Comparison of ENCODE assay signal across 16 cellular contexts in the genomic region with DNA sequence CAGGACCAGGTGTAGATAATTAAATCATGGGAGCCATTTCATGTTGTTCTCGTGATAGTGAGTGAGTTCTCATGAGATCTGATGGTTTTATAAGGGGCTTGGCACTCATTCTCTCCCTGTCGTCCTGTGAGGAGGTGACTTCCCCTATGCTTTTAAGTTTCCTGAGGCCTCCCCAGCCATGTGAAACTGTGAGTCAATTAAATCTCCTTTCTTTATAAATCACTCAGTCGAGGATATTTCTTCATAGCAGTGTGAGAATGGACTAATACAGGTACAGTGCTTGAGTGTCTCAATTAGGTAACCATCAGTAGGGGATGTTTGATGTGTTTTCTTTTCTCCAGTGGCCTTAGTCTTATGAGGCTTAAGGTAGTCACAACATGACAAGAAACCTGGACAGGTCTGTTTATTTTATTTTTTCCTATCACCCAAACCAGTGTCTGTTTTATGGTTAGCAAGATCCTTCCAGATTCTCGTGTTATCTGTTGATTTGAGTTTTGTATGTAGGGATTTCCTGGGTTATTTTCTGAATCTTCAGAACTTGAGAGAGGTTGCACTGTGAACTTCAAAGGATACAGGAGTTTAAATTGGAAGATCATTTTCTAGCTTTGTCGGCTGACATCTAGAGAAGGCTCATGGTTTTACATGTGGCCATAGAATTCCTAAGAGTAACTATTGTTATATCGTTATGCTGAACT. TPM values are rescaled to one million over a fixed set of nuclear protein-coding genes. Genes with fewer than 3 reads are reported as not detected.
A peak's percentile ranks its signal among the peaks of the same experiment; 100 is the strongest.
DNase-seq lines count a peak whose midpoint lies in the region; ATAC-seq and FAIRE-seq lines count a peak whose summit lies in the region.
"Had no signal": no experiment of that assay in that cellular context is flagged by ENCODE, and none has a peak within 500 bp of the region (broad histone marks: within the 10 kb centered on the region; RNA-seq: fewer than 3 reads in every experiment).

No MANE protein-coding gene starts in this region.

- peak; percentile 65 for FAIRE-seq in HTR-8/SVneo (lab: Jason Lieb, UNC)

- peaks cover 46% of the 10 kb centered on the region for H3K36me3 Mint-ChIP-seq in activated CD4-positive, alpha-beta memory T cell treated with anti-CD3 and anti-CD28 coated beads for 36 hours
- peaks cover 39% of the 10 kb centered on the region for H3K36me3 Mint-ChIP-seq in activated CD4-positive, alpha-beta memory T cell treated with anti-CD3 and anti-CD28 coated beads, Interleukin-2, amount 10 ng/mL, durations not matched to agents 7 days and 5 days (ENCODE audit: low read depth)
- H3K36me3 Mint-ChIP-seq in activated T-cell treated with anti-CD3 and anti-CD28 coated beads, Interleukin-2, amount 50 U/mL, for 72 hours (ENCODE audit: insufficient read depth in 2 of 2): peaks cover 30 to 37% of the 10 kb centered on the region in 2 donors

- H3K9me3 Mint-ChIP-seq in activated CD4-positive, alpha-beta memory T cell treated with anti-CD3 and anti-CD28 coated beads for 36 hours: peaks cover 23% of the 10 kb centered on the region
- H3K9me3 Mint-ChIP-seq in activated CD4-positive, alpha-beta memory T cell treated with anti-CD3 and anti-CD28 coated beads, Interleukin-2, amount 10 ng/mL, durations not matched to agents 7 days and 5 days: peaks cover 9% of the 10 kb centered on the region
- peaks cover 12 to 16% of the 10 kb centered on the region in 2 donors for H3K9me3 Mint-ChIP-seq in activated T-cell treated with anti-CD3 and anti-CD28 coated beads, Interleukin-2, amount 50 U/mL, for 72 hours

- intact Hi-C loops in activated CD4-positive, alpha-beta memory T cell treated with anti-CD3 and anti-CD28 coated beads for 36 hours (cut with micrococcal nuclease): loop anchor here (1.0 to 5.0 kb wide), 3 partner anchors 47 to 455 kb away; partner anchors contain the start of gene GLCCI1

- peak; percentile 84 to 90 for ATAC-seq in activated T-cell treated with anti-CD3 and anti-CD28 coated beads, Interleukin-2, amount 50 U/mL, for 72 hours (replicated peaks in 1 of 2)
- ATAC-seq in GM21447 (IDR thresholded peaks at IDR 0.05; ENCODE audit: unreplicated experiment) (no peak), HG03196 (IDR thresholded peaks at IDR 0.05; ENCODE audit: unreplicated experiment) (no peak)
- ATAC-seq: heart right ventricle, SK-N-SH treated with all-trans-retinoic acid at 6 μM for 48 hours had no signal

- peaks cover 39% of the 10 kb centered on the region for H3K4me1 Mint-ChIP-seq in activated CD4-positive, alpha-beta memory T cell treated with anti-CD3 and anti-CD28 coated beads for 36 hours (ENCODE audit: low read depth)
- peaks cover 20% of the 10 kb centered on the region for H3K4me1 Mint-ChIP-seq in activated CD4-positive, alpha-beta memory T cell treated with anti-CD3 and anti-CD28 coated beads, Interleukin-2, amount 10 ng/mL, durations not matched to agents 7 days and 5 days
- peaks cover 44% of the 10 kb centered on the region for H3K4me1 Mint-ChIP-seq in activated T-cell treated with anti-CD3 and anti-CD28 coated beads, Interleukin-2, amount 50 U/mL, for 72 hours (ENCODE audit: low read depth)
- H3K4me1 Mint-ChIP-seq: mesothelial cell of epicardium had no signal

- POLR2A ChIA-PET in activated CD4-positive, alpha-beta memory T cell treated with anti-CD3 and anti-CD28 coated beads for 36 hours (lab: Charles Lee): interaction anchor here (0.6 kb wide), 1 partner anchor 33 kb away, joined by 3 read pairs; no protein-coding TSS in a partner anchor
- POLR2A ChIA-PET in activated CD4-positive, alpha-beta memory T cell treated with anti-CD3 and anti-CD28 coated beads, Interleukin-2, amount 10 ng/mL, durations not matched to agents 7 days and 5 days (lab: Charles Lee): no interaction called here

- DNase-seq in activated CD4-positive, alpha-beta memory T cell treated with anti-CD3 and anti-CD28 coated beads for 36 hours: peak; percentile 49
- DNase-seq in activated CD4-positive, alpha-beta memory T cell treated with anti-CD3 and anti-CD28 coated beads, Interleukin-2, amount 10 ng/mL, durations not matched to agents 7 days and 5 days: no peak
- DNase-seq in HTR-8/SVneo (ENCODE audit: insufficient read length, low spot score) (no peak), EL (no peak)
- peak; percentile 10 to 37 for DNase-seq in activated T-cell treated with anti-CD3 and anti-CD28 coated beads, Interleukin-2, amount 50 U/mL, for 72 hours
- DNase-seq in stimulated activated CD4-positive, alpha-beta T cell treated with anti-CD3 and anti-CD28 coated beads, TNF-alpha, amount 100 ng/mL, for 48 hours (ENCODE audit: low read depth in 3 of 3): peak in 2 of 3 donors; percentile 9 to 18
- DNase-seq: heart right ventricle, NCI-H146, NCI-H446, ovary, PC-9 had no signal

- H3K27ac Mint-ChIP-seq in activated CD4-positive, alpha-beta memory T cell treated with anti-CD3 and anti-CD28 coated beads for 36 hours: peak overlapping the region; percentile 67
- no peak overlapping the region for H3K27ac Mint-ChIP-seq in activated CD4-positive, alpha-beta memory T cell treated with anti-CD3 and anti-CD28 coated beads, Interleukin-2, amount 10 ng/mL, durations not matched to agents 7 days and 5 days
- H3K27ac Mint-ChIP-seq in activated T-cell treated with anti-CD3 and anti-CD28 coated beads, Interleukin-2, amount 50 U/mL, for 72 hours: peak overlapping the region; percentile 77
- H3K27ac Mint-ChIP-seq: mesothelial cell of epicardium had no signal

- H3K4me3 Mint-ChIP-seq in activated CD4-positive, alpha-beta memory T cell treated with anti-CD3 and anti-CD28 coated beads for 36 hours: peak overlapping the region; percentile 11
- no peak overlapping the region for H3K4me3 Mint-ChIP-seq in activated CD4-positive, alpha-beta memory T cell treated with anti-CD3 and anti-CD28 coated beads, Interleukin-2, amount 10 ng/mL, durations not matched to agents 7 days and 5 days
- H3K4me3 Mint-ChIP-seq in activated T-cell treated with anti-CD3 and anti-CD28 coated beads, Interleukin-2, amount 50 U/mL, for 72 hours: peak overlapping the region; percentile 61 to 71
- H3K4me3 Mint-ChIP-seq: mesothelial cell of epicardium had no signal

- CTCF ChIA-PET in activated CD4-positive, alpha-beta memory T cell treated with anti-CD3 and anti-CD28 coated beads for 36 hours (lab: Charles Lee): no interaction called here
- CTCF ChIA-PET in activated CD4-positive, alpha-beta memory T cell treated with anti-CD3 and anti-CD28 coated beads, Interleukin-2, amount 10 ng/mL, durations not matched to agents 7 days and 5 days (lab: Charles Lee): no interaction called here

- H3K27me3 Mint-ChIP-seq in activated CD4-positive, alpha-beta memory T cell treated with anti-CD3 and anti-CD28 coated beads for 36 hours: no peaks in the 10 kb centered on the region
- H3K27me3 Mint-ChIP-seq in activated CD4-positive, alpha-beta memory T cell treated with anti-CD3 and anti-CD28 coated beads, Interleukin-2, amount 10 ng/mL, durations not matched to agents 7 days and 5 days: no peaks in the 10 kb centered on the region
- no peaks in the 10 kb centered on the region for H3K27me3 Mint-ChIP-seq in activated T-cell treated with anti-CD3 and anti-CD28 coated beads, Interleukin-2, amount 50 U/mL, for 72 hours (ENCODE audit: low read depth)
- H3K27me3 Mint-ChIP-seq: brain had no signal

RNA-seq across cellular contexts. Expression of gene UMAD1, which starts 32.1 kb away (rescaled TPM):
- total RNA-seq in activated CD4-positive, alpha-beta memory T cell treated with anti-CD3 and anti-CD28 coated beads for 36 hours: 10 to 100 TPM; 15.0 to 17.6 TPM
- total RNA-seq in activated CD4-positive, alpha-beta memory T cell treated with anti-CD3 and anti-CD28 coated beads, Interleukin-2, amount 10 ng/mL, durations not matched to agents 7 days and 5 days: 10 to 100 TPM; 16.1 to 16.7 TPM
- 10 to 100 TPM; 23.7 to 31.4 TPM for total RNA-seq in activated T-cell treated with anti-CD3 and anti-CD28 coated beads, Interleukin-2, amount 50 U/mL, for 72 hours

RNA-seq across cellular contexts. Expression of gene RPA3, which starts 45.7 kb away (rescaled TPM):
- 100 to 1,000 TPM; 214 to 220 TPM for total RNA-seq in activated CD4-positive, alpha-beta memory T cell treated with anti-CD3 and anti-CD28 coated beads for 36 hours
- 100 to 1,000 TPM; 118 to 120 TPM for total RNA-seq in activated CD4-positive, alpha-beta memory T cell treated with anti-CD3 and anti-CD28 coated beads, Interleukin-2, amount 10 ng/mL, durations not matched to agents 7 days and 5 days
- total RNA-seq in activated T-cell treated with anti-CD3 and anti-CD28 coated beads, Interleukin-2, amount 50 U/mL, for 72 hours: 100 to 1,000 TPM; 101 to 103 TPM

Comparison
In these comparisons a context has a peak if more than half of its experiments do, and no peak if none do; other contexts are left out.
1. DNase-seq: peak in activated CD4-positive, alpha-beta memory T cell treated with anti-CD3 and anti-CD28 coated beads for 36 hours (single experiment), activated T-cell treated with anti-CD3 and anti-CD28 coated beads, Interleukin-2, amount 50 U/mL, for 72 hours (2 of 2) and stimulated activated CD4-positive, alpha-beta T cell treated with anti-CD3 and anti-CD28 coated beads, TNF-alpha, amount 100 ng/mL, for 48 hours (2 of 3); none in activated CD4-positive, alpha-beta memory T cell treated with anti-CD3 and anti-CD28 coated beads, Interleukin-2, amount 10 ng/mL, durations not matched to agents 7 days and 5 days (single experiment), HTR-8/SVneo (single experiment) and EL (single experiment).
2. ATAC-seq: peak in activated T-cell treated with anti-CD3 and anti-CD28 coated beads, Interleukin-2, amount 50 U/mL, for 72 hours (2 of 2); none in GM21447 (single experiment) and HG03196 (single experiment).